In the genomic region with DNA sequence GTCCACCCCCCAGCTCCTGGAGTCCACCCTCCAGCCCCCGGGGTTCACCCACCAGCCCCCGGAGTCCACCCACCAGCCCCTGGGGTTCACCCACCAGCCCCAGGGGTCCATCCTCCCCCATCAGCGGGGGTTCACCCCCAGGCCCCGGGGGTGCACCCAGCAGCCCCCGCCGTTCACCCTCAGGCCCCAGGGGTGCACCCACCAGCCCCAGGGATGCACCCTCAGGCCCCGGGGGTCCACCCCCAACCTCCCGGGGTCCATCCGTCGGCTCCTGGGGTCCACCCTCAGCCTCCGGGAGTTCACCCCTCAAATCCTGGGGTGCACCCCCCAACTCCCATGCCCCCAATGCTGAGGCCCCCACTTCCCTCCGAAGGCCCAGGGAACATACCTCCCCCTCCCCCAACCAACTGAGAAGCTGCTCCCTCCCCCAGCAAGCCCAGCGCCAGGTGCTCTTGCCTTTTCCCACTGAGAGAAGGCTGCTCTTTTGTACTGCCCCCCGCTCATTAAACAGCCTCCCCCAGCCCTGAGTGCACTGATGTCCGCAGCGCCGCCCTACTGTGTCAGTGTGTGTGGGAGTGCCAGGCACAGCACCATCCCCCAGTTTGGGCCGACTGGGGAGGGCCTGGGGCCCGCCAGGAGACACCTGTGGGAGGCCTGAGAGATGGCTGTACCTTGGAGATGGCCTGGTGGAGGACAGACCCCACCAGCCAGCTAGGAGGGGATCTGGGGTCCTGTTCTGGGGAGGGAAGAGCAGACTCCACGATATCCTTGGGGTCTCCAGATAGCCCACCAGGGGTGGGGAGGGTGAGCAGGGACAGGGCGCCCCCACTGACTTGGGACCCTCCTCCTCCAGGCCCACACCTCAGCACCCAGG, we compare ENCODE assay signal across 2 cellular contexts.
TF ChIP-seq lines count a peak whose summit lies in the region.

No MANE protein-coding gene starts in this region.

TF ChIP-seq in SK-N-SH, 30 proteins besides CTCF, POLR2A, EP300 and RAD21 (continued from another document):
- TF ChIP-seq, protein P1, sequence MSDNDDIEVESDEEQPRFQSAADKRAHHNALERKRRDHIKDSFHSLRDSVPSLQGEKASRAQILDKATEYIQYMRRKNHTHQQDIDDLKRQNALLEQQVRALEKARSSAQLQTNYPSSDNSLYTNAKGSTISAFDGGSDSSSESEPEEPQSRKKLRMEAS (IDR thresholded peaks at IDR 0.05; ENCODE audit: low read depth), result no peak
- TF ChIP-seq NFIC (IDR thresholded peaks at IDR 0.05; ENCODE audit: borderline replicate concordance) (no peak), FOSL2 (IDR thresholded peaks at IDR 0.05; ENCODE audit: borderline replicate concordance, low read depth) (no peak), GATA2 (CRISPR knock-in tag; IDR thresholded peaks at IDR 0.05) (no peak), SIN3A (IDR thresholded peaks at IDR 0.05; ENCODE audit: borderline replicate concordance, low read depth, low read length) (no peak)
- TF ChIP-seq, protein P2, sequence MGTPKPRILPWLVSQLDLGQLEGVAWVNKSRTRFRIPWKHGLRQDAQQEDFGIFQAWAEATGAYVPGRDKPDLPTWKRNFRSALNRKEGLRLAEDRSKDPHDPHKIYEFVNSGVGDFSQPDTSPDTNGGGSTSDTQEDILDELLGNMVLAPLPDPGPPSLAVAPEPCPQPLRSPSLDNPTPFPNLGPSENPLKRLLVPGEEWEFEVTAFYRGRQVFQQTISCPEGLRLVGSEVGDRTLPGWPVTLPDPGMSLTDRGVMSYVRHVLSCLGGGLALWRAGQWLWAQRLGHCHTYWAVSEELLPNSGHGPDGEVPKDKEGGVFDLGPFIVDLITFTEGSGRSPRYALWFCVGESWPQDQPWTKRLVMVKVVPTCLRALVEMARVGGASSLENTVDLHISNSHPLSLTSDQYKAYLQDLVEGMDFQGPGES (IDR thresholded peaks at IDR 0.05; ENCODE audit: low read depth, low read length), result no peak

TF ChIP-seq in SK-N-SH treated with all-trans-retinoic acid at 6 μM for 48 hours, 23 proteins besides CTCF, POLR2A, EP300 and RAD21 (continued from another document):
- TF ChIP-seq, protein P3, sequence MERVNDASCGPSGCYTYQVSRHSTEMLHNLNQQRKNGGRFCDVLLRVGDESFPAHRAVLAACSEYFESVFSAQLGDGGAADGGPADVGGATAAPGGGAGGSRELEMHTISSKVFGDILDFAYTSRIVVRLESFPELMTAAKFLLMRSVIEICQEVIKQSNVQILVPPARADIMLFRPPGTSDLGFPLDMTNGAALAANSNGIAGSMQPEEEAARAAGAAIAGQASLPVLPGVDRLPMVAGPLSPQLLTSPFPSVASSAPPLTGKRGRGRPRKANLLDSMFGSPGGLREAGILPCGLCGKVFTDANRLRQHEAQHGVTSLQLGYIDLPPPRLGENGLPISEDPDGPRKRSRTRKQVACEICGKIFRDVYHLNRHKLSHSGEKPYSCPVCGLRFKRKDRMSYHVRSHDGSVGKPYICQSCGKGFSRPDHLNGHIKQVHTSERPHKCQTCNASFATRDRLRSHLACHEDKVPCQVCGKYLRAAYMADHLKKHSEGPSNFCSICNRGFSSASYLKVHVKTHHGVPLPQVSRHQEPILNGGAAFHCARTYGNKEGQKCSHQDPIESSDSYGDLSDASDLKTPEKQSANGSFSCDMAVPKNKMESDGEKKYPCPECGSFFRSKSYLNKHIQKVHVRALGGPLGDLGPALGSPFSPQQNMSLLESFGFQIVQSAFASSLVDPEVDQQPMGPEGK (CRISPR knock-in tag; IDR thresholded peaks at IDR 0.05; ENCODE audit: borderline replicate concordance), result no peak
- TF ChIP-seq TOX (CRISPR knock-in tag; IDR thresholded peaks at IDR 0.05; ENCODE audit: borderline replicate concordance) (no peak), ZNF8 (CRISPR knock-in tag; IDR thresholded peaks at IDR 0.05) (no peak), RARB (CRISPR knock-in tag; IDR thresholded peaks at IDR 0.05) (no peak), BACH2 (CRISPR knock-in tag; IDR thresholded peaks at IDR 0.05; ENCODE audit: borderline replicate concordance) (no peak), ZNF70 (CRISPR knock-in tag; IDR thresholded peaks at IDR 0.05) (no peak), GLIS3 (CRISPR knock-in tag; IDR thresholded peaks at IDR 0.05) (no peak), ZC3H10 (CRISPR knock-in tag; IDR thresholded peaks at IDR 0.05) (no peak), ZFP30 (CRISPR knock-in tag; IDR thresholded peaks at IDR 0.05) (no peak), ESRRG (CRISPR knock-in tag; IDR thresholded peaks at IDR 0.05) (no peak)
- TF ChIP-seq, protein P4, sequence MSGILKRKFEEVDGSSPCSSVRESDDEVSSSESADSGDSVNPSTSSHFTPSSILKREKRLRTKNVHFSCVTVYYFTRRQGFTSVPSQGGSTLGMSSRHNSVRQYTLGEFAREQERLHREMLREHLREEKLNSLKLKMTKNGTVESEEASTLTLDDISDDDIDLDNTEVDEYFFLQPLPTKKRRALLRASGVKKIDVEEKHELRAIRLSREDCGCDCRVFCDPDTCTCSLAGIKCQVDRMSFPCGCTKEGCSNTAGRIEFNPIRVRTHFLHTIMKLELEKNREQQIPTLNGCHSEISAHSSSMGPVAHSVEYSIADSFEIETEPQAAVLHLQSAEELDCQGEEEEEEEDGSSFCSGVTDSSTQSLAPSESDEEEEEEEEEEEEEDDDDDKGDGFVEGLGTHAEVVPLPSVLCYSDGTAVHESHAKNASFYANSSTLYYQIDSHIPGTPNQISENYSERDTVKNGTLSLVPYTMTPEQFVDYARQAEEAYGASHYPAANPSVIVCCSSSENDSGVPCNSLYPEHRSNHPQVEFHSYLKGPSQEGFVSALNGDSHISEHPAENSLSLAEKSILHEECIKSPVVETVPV (CRISPR knock-in tag; IDR thresholded peaks at IDR 0.05), result no peak
- TF ChIP-seq, protein P5, sequence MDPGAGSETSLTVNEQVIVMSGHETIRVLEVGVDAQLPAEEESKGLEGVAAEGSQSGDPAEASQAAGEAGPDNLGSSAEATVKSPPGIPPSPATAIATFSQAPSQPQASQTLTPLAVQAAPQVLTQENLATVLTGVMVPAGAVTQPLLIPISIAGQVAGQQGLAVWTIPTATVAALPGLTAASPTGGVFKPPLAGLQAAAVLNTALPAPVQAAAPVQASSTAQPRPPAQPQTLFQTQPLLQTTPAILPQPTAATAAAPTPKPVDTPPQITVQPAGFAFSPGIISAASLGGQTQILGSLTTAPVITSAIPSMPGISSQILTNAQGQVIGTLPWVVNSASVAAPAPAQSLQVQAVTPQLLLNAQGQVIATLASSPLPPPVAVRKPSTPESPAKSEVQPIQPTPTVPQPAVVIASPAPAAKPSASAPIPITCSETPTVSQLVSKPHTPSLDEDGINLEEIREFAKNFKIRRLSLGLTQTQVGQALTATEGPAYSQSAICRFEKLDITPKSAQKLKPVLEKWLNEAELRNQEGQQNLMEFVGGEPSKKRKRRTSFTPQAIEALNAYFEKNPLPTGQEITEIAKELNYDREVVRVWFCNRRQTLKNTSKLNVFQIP (CRISPR knock-in tag; IDR thresholded peaks at IDR 0.05; ENCODE audit: borderline replicate concordance, low read depth), result no peak
